12 cellular contexts compared by ENCODE assay signal in genomic region chr18:36610258-36610657, GRCh38.
"Had no signal": no experiment of that assay in that cellular context is flagged by ENCODE, and none has a peak within 500 bp of the region (broad histone marks: within the 10 kb centered on the region; RNA-seq: fewer than 3 reads in every experiment).

No MANE protein-coding gene starts in this region.

- H3K9me3 ChIP-seq: spleen had no signal

- FAIRE-seq: urothelium cell line had no signal

- H3K4me3 ChIP-seq: spleen had no signal

- DNase-seq: activated CD4-positive, alpha-beta T cell treated with anti-CD3 and anti-CD28 coated beads, Interleukin-2, amount 50 U/mL, for 48 hours; activated naive CD4-positive, alpha-beta T cell treated with Interleukin-2 at 50 U/mL for 16 hours; aorta; dermis blood vessel endothelial cell; effector memory CD8-positive, alpha-beta T cell; foreskin keratinocyte; nephron progenitor cell; spleen; T1000 had no signal

- H3K27me3 ChIP-seq: foreskin keratinocyte had no signal

- H3K4me1 Mint-ChIP-seq: activated T-helper 17 cell treated with anti-CD3 and anti-CD28 coated beads, Interleukin-2, amount 50 U/mL, for 72 hours had no signal

- H3K36me3 ChIP-seq: spleen had no signal

- H3K4me3 Mint-ChIP-seq: activated T-helper 17 cell treated with anti-CD3 and anti-CD28 coated beads, Interleukin-2, amount 50 U/mL, for 72 hours; effector memory CD8-positive, alpha-beta T cell; nephron progenitor cell had no signal

- H3K4me1 ChIP-seq: foreskin keratinocyte, spleen had no signal

- H3K27ac ChIP-seq: foreskin keratinocyte, spleen had no signal

- H3K27ac Mint-ChIP-seq: activated T-helper 17 cell treated with anti-CD3 and anti-CD28 coated beads, Interleukin-2, amount 50 U/mL, for 72 hours; effector memory CD8-positive, alpha-beta T cell had no signal

- ATAC-seq: activated T-helper 17 cell treated with anti-CD3 and anti-CD28 coated beads, Interleukin-2, amount 50 U/mL, for 72 hours; effector memory CD8-positive, alpha-beta T cell; foreskin keratinocyte; sciatic nerve had no signal

- H3K9me3 Mint-ChIP-seq: activated T-helper 17 cell treated with anti-CD3 and anti-CD28 coated beads, Interleukin-2, amount 50 U/mL, for 72 hours; nephron progenitor cell had no signal
